Comparison of ENCODE assay signal across 8 cellular contexts in the genomic region with DNA sequence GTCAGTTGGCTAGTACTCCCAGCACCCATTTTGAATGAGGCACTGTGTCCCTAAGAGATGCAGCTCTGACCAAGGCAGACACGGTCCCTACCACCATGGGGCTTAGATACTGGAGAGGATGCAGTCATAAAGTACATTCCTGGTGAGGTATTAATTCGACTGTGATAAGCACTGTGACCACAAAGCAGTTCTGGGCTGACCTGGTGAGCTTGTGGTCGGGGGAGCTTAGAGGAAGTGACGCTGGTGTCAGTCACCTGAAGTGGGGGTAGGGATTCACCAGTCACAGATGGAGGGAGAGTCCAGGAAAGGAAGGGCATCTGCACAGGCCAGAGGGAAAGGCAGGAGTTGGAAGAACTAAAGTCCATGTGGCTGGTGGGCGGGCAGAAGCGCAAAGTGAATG. TPM values are rescaled to one million over a fixed set of nuclear protein-coding genes. Genes with fewer than 3 reads are reported as not detected.
DNase-seq lines count a peak whose midpoint lies in the region; ATAC-seq and TF ChIP-seq lines count a peak whose summit lies in the region.

No MANE protein-coding gene starts in this region.

- in situ Hi-C loops in HAP-1 (cut with MboI; ENCODE audit: low sequenced_read_pairs) = loop anchor here (25.0 kb wide), 1 partner anchor 193 kb away; the partner anchor contains the start of gene PIR

- peak overlapping the region; percentile 16; the same call in 1 of the 2 replicates for H3K27ac ChIP-seq in MM.1S (ENCODE audit: low read length)

- H3K36me3 ChIP-seq in MM.1S (replicated peaks; ENCODE audit: insufficient read depth, low read length) = no peaks in the 10 kb centered on the region
- peaks cover 16% of the 10 kb centered on the region for H3K36me3 ChIP-seq in HAP-1 (replicated peaks)

- H4K20me1 ChIP-seq in MM.1S (ENCODE audit: insufficient read depth, low read length) = no peaks in the 10 kb centered on the region

- no peak for TF ChIP-seq CTCF in MM.1S (IDR thresholded peaks at IDR 0.05; ENCODE audit: low read length)

- H3K36me3 Mint-ChIP-seq in activated naive CD4-positive, alpha-beta T cell treated with anti-CD3 and anti-CD28 coated beads, Interleukin-2, amount 50 U/mL, for 72 hours = no peaks in the 10 kb centered on the region
- H3K36me3 Mint-ChIP-seq in dendritic cell treated with granulocyte-macrophage colony-stimulating factor and Interleukin-4, amounts not matched to agents 40 ng/mL and 50 ng/mL, for 4 days (ENCODE audit: low read depth) = peaks cover 20% of the 10 kb centered on the region

- H3K9me3 Mint-ChIP-seq in activated naive CD4-positive, alpha-beta T cell treated with anti-CD3 and anti-CD28 coated beads, Interleukin-2, amount 50 U/mL, for 72 hours = no peaks in the 10 kb centered on the region
- H3K9me3 Mint-ChIP-seq in dendritic cell treated with granulocyte-macrophage colony-stimulating factor and Interleukin-4, amounts not matched to agents 40 ng/mL and 50 ng/mL, for 4 days = no peaks in the 10 kb centered on the region

- DNase-seq in activated naive CD4-positive, alpha-beta T cell treated with anti-CD3 and anti-CD28 coated beads, Interleukin-2, amount 50 U/mL, for 72 hours (ENCODE audit: low spot score in 2 of 2) = no peak
- DNase-seq in activated naive CD4-positive, alpha-beta T cell treated with Interleukin-2 at 50 U/mL for 16 hours = no peak
- no peak for DNase-seq in MM.1S
- no peak for DNase-seq in T-helper 1 cell
- DNase-seq in Ammon's horn (ENCODE audit: low spot score) = no peak
- no peak for DNase-seq in HAP-1 (ENCODE audit: low spot score in 2 of 2)

- intact Hi-C loops in dendritic cell treated with granulocyte-macrophage colony-stimulating factor and Interleukin-4, amounts not matched to agents 40 ng/mL and 50 ng/mL, for 4 days (cut with micrococcal nuclease) = no loop called here

- no peaks in the 10 kb centered on the region for H3K9me2 ChIP-seq in MM.1S (replicated peaks; ENCODE audit: insufficient read depth, low read length)

- H3K4me3 Mint-ChIP-seq in dendritic cell treated with granulocyte-macrophage colony-stimulating factor and Interleukin-4, amounts not matched to agents 40 ng/mL and 50 ng/mL, for 4 days = no peak overlapping the region

- ATAC-seq in activated naive CD4-positive, alpha-beta T cell treated with anti-CD3 and anti-CD28 coated beads, Interleukin-2, amount 50 U/mL, for 72 hours = peak in 1 of 2 donors; percentile 26
- no peak for ATAC-seq in HG02642 (IDR thresholded peaks at IDR 0.05; ENCODE audit: poor library complexity, unreplicated experiment)

- no peak overlapping the region for H2AFZ ChIP-seq in MM.1S (ENCODE audit: low read length)

- no peaks in the 10 kb centered on the region; the same call in 1 of the 2 replicates for H3K4me1 ChIP-seq in MM.1S (ENCODE audit: low read length)
- H3K4me1 ChIP-seq in HAP-1 = peaks cover 11% of the 10 kb centered on the region

- H3K27ac Mint-ChIP-seq in activated naive CD4-positive, alpha-beta T cell treated with anti-CD3 and anti-CD28 coated beads, Interleukin-2, amount 50 U/mL, for 72 hours = peak overlapping the region; percentile 19 to 68
- peak overlapping the region; percentile 44 for H3K27ac Mint-ChIP-seq in dendritic cell treated with granulocyte-macrophage colony-stimulating factor and Interleukin-4, amounts not matched to agents 40 ng/mL and 50 ng/mL, for 4 days

- H3K9ac ChIP-seq in MM.1S (ENCODE audit: low read length) = no peak overlapping the region

- H3F3A ChIP-seq in MM.1S (ENCODE audit: insufficient read depth, low read length) = no peaks in the 10 kb centered on the region

- H3K4me1 Mint-ChIP-seq in dendritic cell treated with granulocyte-macrophage colony-stimulating factor and Interleukin-4, amounts not matched to agents 40 ng/mL and 50 ng/mL, for 4 days (ENCODE audit: low read depth) = peaks cover 27% of the 10 kb centered on the region

- peaks cover 85% of the 10 kb centered on the region for H3K79me2 ChIP-seq in MM.1S (ENCODE audit: low read length)

- no peak overlapping the region for H3K4me2 ChIP-seq in MM.1S (ENCODE audit: low read depth, low read length)

- H3K4me3 ChIP-seq in MM.1S (ENCODE audit: low read length) (no peak overlapping the region), HAP-1 (no peak overlapping the region)

- H3K27me3 ChIP-seq in MM.1S (replicated peaks; ENCODE audit: insufficient read depth, low read length) (no peaks in the 10 kb centered on the region), HAP-1 (ENCODE audit: low read depth) (no peaks in the 10 kb centered on the region)

- H3K9me3 ChIP-seq in MM.1S (replicated peaks; ENCODE audit: insufficient read depth, low read length) = no peaks in the 10 kb centered on the region
- H3K9me3 ChIP-seq in HAP-1 = no peaks in the 10 kb centered on the region

- no peaks in the 10 kb centered on the region for H3K27me3 Mint-ChIP-seq in dendritic cell treated with granulocyte-macrophage colony-stimulating factor and Interleukin-4, amounts not matched to agents 40 ng/mL and 50 ng/mL, for 4 days

RNA-seq across cellular contexts. Expression of gene CLTRN, which starts 15.8 kb away (rescaled TPM):
- 1 to 10 TPM in 1 of 2 donors, not detected in 1; 1.0 TPM for total RNA-seq in activated naive CD4-positive, alpha-beta T cell treated with anti-CD3 and anti-CD28 coated beads, Interleukin-2, amount 50 U/mL, for 72 hours

RNA-seq across cellular contexts. Expression of gene CA5B, which starts 57.7 kb away (rescaled TPM):
- total RNA-seq in activated naive CD4-positive, alpha-beta T cell treated with anti-CD3 and anti-CD28 coated beads, Interleukin-2, amount 50 U/mL, for 72 hours = 10 to 100 TPM; 12.4 to 15.4 TPM
